Comparison of ENCODE assay signal across 8 cellular contexts in the genomic region with DNA sequence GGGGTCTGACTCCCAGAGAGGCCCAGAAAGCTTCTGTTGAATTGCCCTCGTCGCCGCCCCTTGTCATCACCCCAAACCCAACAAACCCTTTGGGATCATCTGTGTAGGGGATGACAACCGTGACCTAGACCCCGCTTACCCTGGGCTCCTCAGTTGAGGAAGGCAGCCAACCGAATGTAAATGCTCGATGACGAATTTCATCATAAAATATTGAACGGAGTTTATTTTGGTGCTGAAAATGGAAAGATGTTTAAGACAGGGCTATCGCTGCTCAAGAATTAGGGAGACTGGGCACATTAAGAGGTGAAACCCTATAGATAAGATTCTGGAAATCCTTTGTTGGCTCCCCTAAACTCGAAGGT. TPM values are rescaled to one million over a fixed set of nuclear protein-coding genes. Genes with fewer than 3 reads are reported as not detected.
DNase-seq lines count a peak whose midpoint lies in the region; ATAC-seq and TF ChIP-seq lines count a peak whose summit lies in the region.

No MANE protein-coding gene starts in this region.

- H3K36me3 ChIP-seq in HAP-1 (replicated peaks) (no peaks in the 10 kb centered on the region), SJSA1 (peaks cover 9% of the 10 kb centered on the region), psoas muscle (ENCODE audit: insufficient read depth in 1 of 2, low read depth in 1 of 2) (peaks cover 0 to 22% of the 10 kb centered on the region in 2 donors)

- H3K4me1 ChIP-seq in HAP-1 = peaks cover 10% of the 10 kb centered on the region
- H3K4me1 ChIP-seq in SJSA1 (replicated peaks) = peaks cover 10% of the 10 kb centered on the region; the same call in 1 of the 2 replicates
- peaks cover 7% of the 10 kb centered on the region for H3K4me1 ChIP-seq in psoas muscle

- H3K27me3 ChIP-seq in HAP-1 (ENCODE audit: low read depth) = no peaks in the 10 kb centered on the region
- H3K27me3 ChIP-seq in SJSA1 (replicated peaks) = peaks cover 8% of the 10 kb centered on the region; the same call in 1 of the 2 replicates
- no peaks in the 10 kb centered on the region for H3K27me3 ChIP-seq in psoas muscle (ENCODE audit: insufficient read depth in 3 of 3, low read length in 2 of 3)

- intact Hi-C loops in psoas muscle (cut with DNase I) = loop anchor here (2.0 to 5.0 kb wide), 2 partner anchors 37 to 38 kb away; no protein-coding TSS in a partner anchor

- peak overlapping the region; percentile 95 for H3K27ac ChIP-seq in SJSA1
- H3K27ac ChIP-seq in psoas muscle = peak overlapping the region; percentile 91

- no peak for DNase-seq in HAP-1 (ENCODE audit: low spot score in 2 of 2)
- DNase-seq in SJSA1 (ENCODE audit: low read depth in 1 of 2, low spot score in 2 of 2) = no peak
- no peak for DNase-seq in fibroblast of pulmonary artery (ENCODE audit: low read depth)
- no peak for DNase-seq in psoas muscle
- DNase-seq in 8988T = no peak
- DNase-seq in NCI-H2227 treated with DMSO at 0.1 percent for 48 hours (lab: John Stamatoyannopoulos, UW) = no peak
- DNase-seq in stimulated activated CD4-positive, alpha-beta T cell treated with anti-CD3 and anti-CD28 coated beads, Interleukin-4, amount 100 ng/mL, for 4 hours = no peak

- in situ Hi-C loops in HAP-1 (cut with MboI; ENCODE audit: low sequenced_read_pairs) = no loop called here

- peak overlapping the region; percentile 96 for H3K4me3 ChIP-seq in GM08714 (ENCODE audit: low read length)
- H3K4me3 ChIP-seq in HAP-1 = peak overlapping the region; percentile 95
- peak overlapping the region; percentile 92 for H3K4me3 ChIP-seq in SJSA1
- peak overlapping the region; percentile 99 for H3K4me3 ChIP-seq in fibroblast of pulmonary artery (replicated peaks; ENCODE audit: low read depth, low read length)
- H3K4me3 ChIP-seq in psoas muscle = peak overlapping the region; percentile 74

- ATAC-seq in psoas muscle = peak in 2 of 4 donors; percentile 2 to 15

- TF ChIP-seq CTCF in fibroblast of pulmonary artery (IDR thresholded peaks at IDR 0.05; ENCODE audit: low read length, missing control alignments) (no peak), psoas muscle (IDR thresholded peaks at IDR 0.05) (no peak)

- WGBS in psoas muscle, 3 donors = 0 to 1% (median 0%) methylated on average over 11 of the region's 11 CpGs

- no peaks in the 10 kb centered on the region for H3K9me3 ChIP-seq in HAP-1
- H3K9me3 ChIP-seq in SJSA1 (replicated peaks) = no peaks in the 10 kb centered on the region
- H3K9me3 ChIP-seq in psoas muscle = no peaks in the 10 kb centered on the region

RNA-seq across cellular contexts. Expression of a gene that starts 0.5 kb away (rescaled TPM):
- 79.8 and 82.6 TPM in 2 replicates for total RNA-seq in SJSA1 (2014; rRNA removed; shearing (Covaris generic))
- 10 to 100 TPM; 41.2 to 67.1 (median 54.0) TPM for total RNA-seq in psoas muscle
- 10 to 100 TPM; 56.5 to 69.0 (median 61.0) TPM for polyA plus RNA-seq in psoas muscle

RNA-seq across cellular contexts. Expression of a gene that starts 44.2 kb away (rescaled TPM):
- total RNA-seq in SJSA1 (2014; rRNA removed; shearing (Covaris generic)) = 104 and 176 TPM in 2 replicates
- total RNA-seq in psoas muscle = 100 to 1,000 TPM; 136 to 238 (median 211) TPM
- polyA plus RNA-seq in psoas muscle = 100 to 1,000 TPM; 235 to 466 (median 274) TPM

RNA-seq across cellular contexts. Expression of a gene that starts 48.4 kb away (rescaled TPM):
- 0.29 TPM in 1 of 2 replicates, not detected in the other for total RNA-seq in SJSA1 (2014; rRNA removed; shearing (Covaris generic))
- 1 to 10 TPM in 1 of 4 donors, under 1 TPM in 3; 0.58 to 3.2 (median 0.85) TPM for total RNA-seq in psoas muscle
- polyA plus RNA-seq in psoas muscle = under 1 TPM; 0.17 to 0.74 (median 0.43) TPM
